8 cellular contexts compared by ENCODE assay signal in genomic region chr6:130517444-130517931, GRCh38.
A peak's percentile ranks its signal among the peaks of the same experiment; 100 is the strongest.
DNase-seq lines count a peak whose midpoint lies in the region; ATAC-seq and TF ChIP-seq lines count a peak whose summit lies in the region.

No MANE protein-coding gene starts in this region.

- H3K27ac Mint-ChIP-seq in activated naive CD4-positive, alpha-beta T cell treated with anti-CD3 and anti-CD28 coated beads, Interleukin-2, amount 50 U/mL, for 24 hours, result peak overlapping the region; percentile 92

- no peaks in the 10 kb centered on the region for H3K27me3 Mint-ChIP-seq in activated naive CD4-positive, alpha-beta T cell treated with anti-CD3 and anti-CD28 coated beads, Interleukin-2, amount 50 U/mL, for 24 hours

- no peak for TF ChIP-seq CTCF in GM06990 (IDR thresholded peaks at IDR 0.05; ENCODE audit: insufficient read depth, low read length, poor library complexity, severe bottlenecking)

- ATAC-seq in GM19452 (IDR thresholded peaks at IDR 0.05; ENCODE audit: unreplicated experiment) (peak; percentile 61), HG03159 (IDR thresholded peaks at IDR 0.05; ENCODE audit: unreplicated experiment) (peak; percentile 77)

- H3K4me3 ChIP-seq in GM06990 (replicated peaks; ENCODE audit: low read depth, low read length), result no peak overlapping the region

- peaks cover 9% of the 10 kb centered on the region for H3K36me3 Mint-ChIP-seq in activated naive CD4-positive, alpha-beta T cell treated with anti-CD3 and anti-CD28 coated beads, Interleukin-2, amount 50 U/mL, for 24 hours

- H3K4me1 Mint-ChIP-seq in activated naive CD4-positive, alpha-beta T cell treated with anti-CD3 and anti-CD28 coated beads, Interleukin-2, amount 50 U/mL, for 24 hours, result peaks cover 61% of the 10 kb centered on the region

- in situ Hi-C loops in KBM-7 (cut with MboI; ENCODE audit: low pct_unique_long_range_greater_than_20kb, low sequenced_read_pairs), result no loop called here

- peak; percentile 64 for DNase-seq in GM06990 (ENCODE audit: extremely low read depth, insufficient read length)
- no peak for DNase-seq in occipital lobe (lab: John Stamatoyannopoulos, UW)
- DNase-seq in KBM-7, result no peak
- DNase-seq in HK-2 (ENCODE audit: unreplicated experiment), result no peak
- DNase-seq in effector CD4-positive, alpha-beta T cell, result no peak

- no peaks in the 10 kb centered on the region for H3K27me3 ChIP-seq in GM06990 (replicated peaks; ENCODE audit: control insufficient read depth, insufficient read depth, low read length)

- H3K4me3 Mint-ChIP-seq in activated naive CD4-positive, alpha-beta T cell treated with anti-CD3 and anti-CD28 coated beads, Interleukin-2, amount 50 U/mL, for 24 hours, result peak overlapping the region; percentile 48

- peaks cover 6% of the 10 kb centered on the region for H3K9me3 Mint-ChIP-seq in activated naive CD4-positive, alpha-beta T cell treated with anti-CD3 and anti-CD28 coated beads, Interleukin-2, amount 50 U/mL, for 24 hours

- no peaks in the 10 kb centered on the region for H3K36me3 ChIP-seq in GM06990 (ENCODE audit: control insufficient read depth, insufficient read depth, low read length)
